14 cellular contexts compared by ENCODE assay signal in genomic region chr16:84833142-84833495, GRCh38. TPM values are rescaled to one million over a fixed set of nuclear protein-coding genes. Genes with fewer than 3 reads are reported as not detected.
DNase-seq lines count a peak whose midpoint lies in the region; ATAC-seq and TF ChIP-seq lines count a peak whose summit lies in the region.
"Had no signal": no experiment of that assay in that cellular context is flagged by ENCODE, and none has a peak within 500 bp of the region (broad histone marks: within the 10 kb centered on the region; RNA-seq: fewer than 3 reads in every experiment).

No MANE protein-coding gene starts in this region.

- H3K27ac Mint-ChIP-seq in naive thymus-derived CD4-positive, alpha-beta T cell: no peak overlapping the region

- H3K4me3 Mint-ChIP-seq in naive thymus-derived CD4-positive, alpha-beta T cell: no peak overlapping the region
- H3K4me3 Mint-ChIP-seq: central memory CD8-positive, alpha-beta T cell had no signal

- DNase-seq in fibroblast of pulmonary artery (ENCODE audit: low read depth): peak; percentile 64
- no peak for DNase-seq in naive thymus-derived CD4-positive, alpha-beta T cell
- no peak for DNase-seq in tibial nerve (ENCODE audit: low spot score in 2 of 2)
- DNase-seq in stimulated activated CD4-positive, alpha-beta T cell treated with anti-CD3 and anti-CD28 coated beads, Interleukin-2, amount 100 ng/mL, for 48 hours: no peak
- DNase-seq in NCI-H1092 treated with DMSO at 0.1 percent for 48 hours (lab: John Stamatoyannopoulos, UW): no peak
- DNase-seq: activated CD4-positive, alpha-beta T cell treated with anti-CD3 and anti-CD28 coated beads, Interleukin-2, amount 50 U/mL, for 4 hours; activated effector memory CD4-positive, alpha-beta T cell treated with Interleukin-2 at 50 U/mL for 16 hours; NCI-H1048; PC-9; stimulated activated CD4-positive, alpha-beta T cell treated with anti-CD3 and anti-CD28 coated beads, Interleukin-2, amount 100 ng/mL, for 24 hours; stimulated activated naive CD4-positive, alpha-beta T cell treated with Interleukin-2 at 50 U/mL for 16 hours had no signal

- POLR2A ChIA-PET in naive thymus-derived CD4-positive, alpha-beta T cell (lab: Charles Lee): no interaction called here

- TF ChIP-seq POLR2A in tibial nerve (IDR thresholded peaks at IDR 0.05): no peak

- intact Hi-C loops in naive thymus-derived CD4-positive, alpha-beta T cell (cut with micrococcal nuclease): no loop called here

- H3K27me3 Mint-ChIP-seq in naive thymus-derived CD4-positive, alpha-beta T cell: peaks cover 0 to 17% (median 3%) of the 10 kb centered on the region in 5 donors

- no peaks in the 10 kb centered on the region for H3K4me1 Mint-ChIP-seq in naive thymus-derived CD4-positive, alpha-beta T cell
- H3K4me1 Mint-ChIP-seq: central memory CD8-positive, alpha-beta T cell had no signal

- no peak overlapping the region for H3K27ac ChIP-seq in naive thymus-derived CD4-positive, alpha-beta T cell (ENCODE audit: low read depth, low read length)
- H3K27ac ChIP-seq in tibial nerve: peak overlapping the region; percentile 65 to 92 (median 86)
- H3K27ac ChIP-seq: PC-9 had no signal

- no peak for TF ChIP-seq CTCF in WI38 (IDR thresholded peaks at IDR 0.05; ENCODE audit: low read depth, low read length)
- no peak for TF ChIP-seq CTCF in fibroblast of pulmonary artery (IDR thresholded peaks at IDR 0.05; ENCODE audit: low read length, missing control alignments)
- no peak for TF ChIP-seq CTCF in tibial nerve (IDR thresholded peaks at IDR 0.05)

- ATAC-seq in naive thymus-derived CD4-positive, alpha-beta T cell: peak; percentile 37
- no peak for ATAC-seq in HG02763 (IDR thresholded peaks at IDR 0.05; ENCODE audit: unreplicated experiment)

- H3K9me3 ChIP-seq in naive thymus-derived CD4-positive, alpha-beta T cell (ENCODE audit: control insufficient read depth in 2 of 3, low read length in 3 of 3): no peaks in the 10 kb centered on the region
- no peaks in the 10 kb centered on the region for H3K9me3 ChIP-seq in tibial nerve

- no peaks in the 10 kb centered on the region for H3K4me1 ChIP-seq in naive thymus-derived CD4-positive, alpha-beta T cell (ENCODE audit: control insufficient read depth in 2 of 2, insufficient read depth in 2 of 2, low read length in 2 of 2)
- H3K4me1 ChIP-seq in tibial nerve: peaks cover 0 to 80% (median 31%) of the 10 kb centered on the region in 4 donors

- no peaks in the 10 kb centered on the region for H3K36me3 Mint-ChIP-seq in naive thymus-derived CD4-positive, alpha-beta T cell

- peak overlapping the region; percentile 48 for H3K4me3 ChIP-seq in WI38 (ENCODE audit: low read depth, low read length)
- peak overlapping the region; percentile 31 for H3K4me3 ChIP-seq in fibroblast of pulmonary artery (replicated peaks; ENCODE audit: low read depth, low read length)
- no peak overlapping the region for H3K4me3 ChIP-seq in naive thymus-derived CD4-positive, alpha-beta T cell (ENCODE audit: low read length)
- peak overlapping the region in 2 of 4 donors; percentile 3 to 28 for H3K4me3 ChIP-seq in tibial nerve
- H3K4me3 ChIP-seq: PC-9 had no signal

- TF ChIP-seq EP300 in tibial nerve (IDR thresholded peaks at IDR 0.05): no peak

- H3K9me3 Mint-ChIP-seq in naive thymus-derived CD4-positive, alpha-beta T cell: peaks cover 0 to 1% (median 0%) of the 10 kb centered on the region in 11 donors
- H3K9me3 Mint-ChIP-seq: central memory CD8-positive, alpha-beta T cell had no signal

- CTCF ChIA-PET in naive thymus-derived CD4-positive, alpha-beta T cell (lab: Charles Lee): no interaction called here

- 68 to 85% methylated on average over 10 of the region's 10 CpGs for WGBS in tibial nerve, 2 donors

- H3K36me3 ChIP-seq in naive thymus-derived CD4-positive, alpha-beta T cell (ENCODE audit: control insufficient read depth in 2 of 3, insufficient read depth in 3 of 3, low read length in 3 of 3): no peaks in the 10 kb centered on the region
- H3K36me3 ChIP-seq in tibial nerve: peaks cover 0 to under 1% (median 0%) of the 10 kb centered on the region in 3 donors

- no peaks in the 10 kb centered on the region for H3K27me3 ChIP-seq in naive thymus-derived CD4-positive, alpha-beta T cell (ENCODE audit: control insufficient read depth in 2 of 2, insufficient read depth in 2 of 2, low read length in 2 of 2)
- H3K27me3 ChIP-seq in tibial nerve: no peaks in the 10 kb centered on the region

RNA-seq across cellular contexts. Expression of gene CRISPLD2, which starts 13.3 kb away (rescaled TPM):
- 10 to 100 TPM in 1 of 5 experiments, 1 to 10 TPM in 1, under 1 TPM in 3; 0.38 to 14.4 (median 0.49) TPM for total RNA-seq in naive thymus-derived CD4-positive, alpha-beta T cell
- polyA plus RNA-seq in naive thymus-derived CD4-positive, alpha-beta T cell: 1 to 10 TPM in 1 of 2 donors, under 1 TPM in 1; 0.82 to 1.7 TPM
- total RNA-seq in tibial nerve: 100 to 1,000 TPM; 136 to 232 (median 207) TPM

Comparison
In these comparisons a context has a peak if more than half of its experiments do, and no peak if none do; other contexts are left out.
1. RNA of gene CRISPLD2, which starts 13.3 kb away (total RNA-seq): 136 to 232 TPM in tibial nerve; 0.38 to 14.4 TPM in naive thymus-derived CD4-positive, alpha-beta T cell; every median in the first group is over 4 times any median in the second.